1 cellular context compared by ENCODE assay signal in genomic region chr5:39284552-39284951, GRCh38.
TF ChIP-seq lines count a peak whose summit lies in the region.

No MANE protein-coding gene starts in this region.

TF ChIP-seq in HepG2, 621 proteins besides CTCF, POLR2A, EP300 and RAD21 (continued from another document and continues in another):
- TF ChIP-seq ZXDC (CRISPR knock-in tag; IDR thresholded peaks at IDR 0.05) (no peak), TFE3 (CRISPR knock-in tag; IDR thresholded peaks at IDR 0.05) (peak; percentile 15; the same call in 1 of the 2 replicates), ZNF740 (CRISPR knock-in tag; IDR thresholded peaks at IDR 0.05) (no peak), SIX4 (CRISPR knock-in tag; IDR thresholded peaks at IDR 0.05) (0 out of 2 replicates have a peak, but pooled peaks have one; percentile 25), FOXK1 (CRISPR knock-in tag; IDR thresholded peaks at IDR 0.05; ENCODE audit: borderline replicate concordance, low read depth) (peak; percentile 47; the same call in 1 of the 2 replicates), FOSL2 (CRISPR knock-in tag; IDR thresholded peaks at IDR 0.05) (peak; percentile 47; the same call in 1 of the 2 replicates), MIXL1 (CRISPR knock-in tag; IDR thresholded peaks at IDR 0.05) (0 out of 2 replicates have a peak, but pooled peaks have one; percentile 24), ZNF256 (CRISPR knock-in tag; conservative IDR thresholded peaks at IDR 0.05) (no peak), ZNF281 (CRISPR knock-in tag; IDR thresholded peaks at IDR 0.05; ENCODE audit: borderline replicate concordance) (peak; percentile 32; the same call in 1 of the 2 replicates), ZGPAT (CRISPR knock-in tag; IDR thresholded peaks at IDR 0.05) (peak; percentile 47; the same call in 1 of the 2 replicates), ZFP36L1 (CRISPR knock-in tag; IDR thresholded peaks at IDR 0.05) (no peak), NCOA5 (CRISPR knock-in tag; IDR thresholded peaks at IDR 0.05) (no peak), ZFAT (CRISPR knock-in tag; conservative IDR thresholded peaks at IDR 0.05) (no peak), MED1 (CRISPR knock-in tag; IDR thresholded peaks at IDR 0.05) (no peak), HMG20A (CRISPR knock-in tag; IDR thresholded peaks at IDR 0.05; ENCODE audit: borderline replicate concordance) (peak; percentile 63; the same call in 1 of the 2 replicates), EED (CRISPR knock-in tag; IDR thresholded peaks at IDR 0.05) (no peak), ZNF124 (CRISPR knock-in tag; IDR thresholded peaks at IDR 0.05) (no peak), RARG (CRISPR knock-in tag; IDR thresholded peaks at IDR 0.05; ENCODE audit: low read depth) (no peak), ATF4 (CRISPR knock-in tag; IDR thresholded peaks at IDR 0.05) (peak in 1 of 2 experiments; percentile 70; a peak in 2 of 4 replicates), MLXIP (CRISPR knock-in tag; IDR thresholded peaks at IDR 0.05; ENCODE audit: borderline replicate concordance) (peak; percentile 83; the same call in 1 of the 2 replicates), ZNF670 (CRISPR knock-in tag; IDR thresholded peaks at IDR 0.05; ENCODE audit: borderline replicate concordance) (no peak), TCF7L2 (IDR thresholded peaks at IDR 0.05; ENCODE audit: low read depth, low read length) (no peak), RERE (CRISPR knock-in tag; IDR thresholded peaks at IDR 0.05; ENCODE audit: low read depth) (peak; percentile 37; the same call in 1 of the 2 replicates), DPF2 (CRISPR knock-in tag; IDR thresholded peaks at IDR 0.05; ENCODE audit: borderline replicate concordance, low read depth) (no peak), GLI4 (CRISPR knock-in tag; IDR thresholded peaks at IDR 0.05; ENCODE audit: borderline replicate concordance) (no peak), MLX (CRISPR knock-in tag; IDR thresholded peaks at IDR 0.05) (peak; percentile 90; the same call in 1 of the 2 replicates), CEBPZ (IDR thresholded peaks at IDR 0.05; ENCODE audit: low read length) (no peak), ZNF224 (CRISPR knock-in tag; IDR thresholded peaks at IDR 0.05) (no peak), IRF1 (CRISPR knock-in tag; IDR thresholded peaks at IDR 0.05; ENCODE audit: low read depth) (no peak)
